ENCODE assay signal across 1 cellular context in genomic region chr16:71961066-71962039, GRCh38.
A peak's percentile ranks its signal among the peaks of the same experiment; 100 is the strongest.
TF ChIP-seq lines count a peak whose summit lies in the region.

No MANE protein-coding gene starts in this region.

TF ChIP-seq in HepG2, 621 proteins besides CTCF, POLR2A, EP300 and RAD21 (continued from another document and continues in another):
- TF ChIP-seq PCBP1 (IDR thresholded peaks at IDR 0.05; ENCODE audit: borderline replicate concordance, low read depth, low read length) (no peak), FOSL1 (CRISPR knock-in tag; IDR thresholded peaks at IDR 0.05; ENCODE audit: borderline replicate concordance) (no peak), HOXA5 (CRISPR knock-in tag; IDR thresholded peaks at IDR 0.05) (peak; percentile 45; the same call in 1 of the 2 replicates), POLR2AphosphoS5 (IDR thresholded peaks at IDR 0.05; ENCODE audit: low read depth, low read length) (no peak), ZNF383 (CRISPR knock-in tag; IDR thresholded peaks at IDR 0.05; ENCODE audit: borderline replicate concordance) (no peak), HNF4G (IDR thresholded peaks at IDR 0.05; ENCODE audit: borderline replicate concordance, low read depth, low read length) (no peak), HNF4G (CRISPR knock-in tag; IDR thresholded peaks at IDR 0.05; ENCODE audit: borderline replicate concordance, low read depth) (peak; percentile 36; the same call in 1 of the 2 replicates), JUNB (CRISPR knock-in tag; IDR thresholded peaks at IDR 0.05; ENCODE audit: borderline replicate concordance) (no peak), MYC (CRISPR knock-in tag; IDR thresholded peaks at IDR 0.05; ENCODE audit: borderline replicate concordance) (no peak), FOSL2 (CRISPR knock-in tag; IDR thresholded peaks at IDR 0.05) (peak; percentile 55; the same call in 1 of the 2 replicates), ZNF430 (CRISPR knock-in tag; IDR thresholded peaks at IDR 0.05) (0 out of 2 replicates have a peak, but pooled peaks have one; percentile 41), SOX5 (CRISPR knock-in tag; IDR thresholded peaks at IDR 0.05; ENCODE audit: borderline replicate concordance) (peak; percentile 41), ZNF460 (CRISPR knock-in tag; IDR thresholded peaks at IDR 0.05; ENCODE audit: borderline replicate concordance) (no peak), ZSCAN25 (CRISPR knock-in tag; IDR thresholded peaks at IDR 0.05) (no peak), JUND (CRISPR knock-in tag; IDR thresholded peaks at IDR 0.05) (no peak), ZNF180 (CRISPR knock-in tag; IDR thresholded peaks at IDR 0.05; ENCODE audit: borderline replicate concordance, low read depth) (no peak), ZFP41 (CRISPR knock-in tag; IDR thresholded peaks at IDR 0.05; ENCODE audit: borderline replicate concordance) (no peak), ZNF614 (CRISPR knock-in tag; IDR thresholded peaks at IDR 0.05; ENCODE audit: borderline replicate concordance) (peak; percentile 40; the same call in 1 of the 2 replicates), SMC3 (IDR thresholded peaks at IDR 0.05; ENCODE audit: low read length) (peak; percentile 84; the same call in 1 of the 2 replicates), XRCC5 (optimal IDR thresholded peaks at IDR 0.05; ENCODE audit: low read length) (peak; percentile 93), ZNF629 (CRISPR knock-in tag; conservative IDR thresholded peaks at IDR 0.05) (0 out of 2 replicates have a peak, but pooled peaks have one; percentile 15), SNRNP70 (IDR thresholded peaks at IDR 0.05; ENCODE audit: low read depth, low read length) (no peak), SIX4 (CRISPR knock-in tag; IDR thresholded peaks at IDR 0.05) (no peak), TFAP4 (IDR thresholded peaks at IDR 0.05; ENCODE audit: borderline replicate concordance, low read depth) (no peak), ZNF841 (CRISPR knock-in tag; IDR thresholded peaks at IDR 0.05; ENCODE audit: borderline replicate concordance) (no peak), ATF6 (CRISPR knock-in tag; conservative IDR thresholded peaks at IDR 0.05) (0 out of 2 replicates have a peak, but pooled peaks have one; percentile 51), ZSCAN31 (CRISPR knock-in tag; IDR thresholded peaks at IDR 0.05; ENCODE audit: low read depth) (no peak), ARID4A (CRISPR knock-in tag; IDR thresholded peaks at IDR 0.05; ENCODE audit: borderline replicate concordance) (peak; percentile 24; the same call in 1 of the 2 replicates), ZNF567 (CRISPR knock-in tag; IDR thresholded peaks at IDR 0.05; ENCODE audit: borderline replicate concordance) (no peak), ZNF136 (CRISPR knock-in tag; IDR thresholded peaks at IDR 0.05; ENCODE audit: low read depth) (no peak), HNRNPLL (IDR thresholded peaks at IDR 0.05; ENCODE audit: low read depth, low read length, poor library complexity, severe bottlenecking) (no peak), ZNF256 (CRISPR knock-in tag; conservative IDR thresholded peaks at IDR 0.05) (no peak), ZNF280D (CRISPR knock-in tag; IDR thresholded peaks at IDR 0.05) (no peak), HOXA3 (CRISPR knock-in tag; IDR thresholded peaks at IDR 0.05) (peak; percentile 33; the same call in 1 of the 2 replicates), TAF15 (IDR thresholded peaks at IDR 0.05; ENCODE audit: low read depth, low read length, poor library complexity, severe bottlenecking) (no peak), THAP11 (CRISPR knock-in tag; IDR thresholded peaks at IDR 0.05) (peak; percentile 47), GMEB1 (CRISPR knock-in tag; IDR thresholded peaks at IDR 0.05; ENCODE audit: borderline replicate concordance) (peak; percentile 20; the same call in 1 of the 2 replicates), CEBPB (IDR thresholded peaks at IDR 0.05; ENCODE audit: borderline replicate concordance, low read depth, low read length) (no peak), ZSCAN21 (CRISPR knock-in tag; IDR thresholded peaks at IDR 0.05; ENCODE audit: borderline replicate concordance) (no peak), ZFP36L1 (CRISPR knock-in tag; IDR thresholded peaks at IDR 0.05) (peak; percentile 38; the same call in 1 of the 2 replicates), ZNF672 (CRISPR knock-in tag; IDR thresholded peaks at IDR 0.05) (no peak), NFYB (CRISPR knock-in tag; IDR thresholded peaks at IDR 0.05) (0 out of 2 replicates have a peak, but pooled peaks have one; percentile 14), ZBTB21 (CRISPR knock-in tag; IDR thresholded peaks at IDR 0.05) (no peak), MED1 (CRISPR knock-in tag; IDR thresholded peaks at IDR 0.05) (0 out of 2 replicates have a peak, but pooled peaks have one; percentile 31), ZNF24 (IDR thresholded peaks at IDR 0.05) (peak; percentile 62; the same call in 1 of the 2 replicates), TOPORS (CRISPR knock-in tag; IDR thresholded peaks at IDR 0.05) (peak; percentile 62; the same call in 1 of the 2 replicates), TP53 (CRISPR knock-in tag; conservative IDR thresholded peaks at IDR 0.05) (no peak), NR2F6 (IDR thresholded peaks at IDR 0.05) (no peak), NR2F6 (CRISPR knock-in tag; IDR thresholded peaks at IDR 0.05) (no peak), TGIF2 (CRISPR knock-in tag; IDR thresholded peaks at IDR 0.05) (0 out of 2 replicates have a peak, but pooled peaks have one; percentile 27), PBX2 (CRISPR knock-in tag; IDR thresholded peaks at IDR 0.05) (no peak), TAF1 (CRISPR knock-in tag; IDR thresholded peaks at IDR 0.05) (no peak), GPN1 (CRISPR knock-in tag; IDR thresholded peaks at IDR 0.05; ENCODE audit: borderline replicate concordance) (no peak), GLI4 (CRISPR knock-in tag; IDR thresholded peaks at IDR 0.05; ENCODE audit: borderline replicate concordance) (no peak), EHMT2 (IDR thresholded peaks at IDR 0.05; ENCODE audit: borderline replicate concordance, low read depth, low read length) (no peak), HDAC1 (CRISPR knock-in tag; IDR thresholded peaks at IDR 0.05) (no peak), RBAK (CRISPR knock-in tag; IDR thresholded peaks at IDR 0.05) (no peak), MLXIP (CRISPR knock-in tag; IDR thresholded peaks at IDR 0.05; ENCODE audit: borderline replicate concordance) (no peak), ERF (CRISPR knock-in tag; IDR thresholded peaks at IDR 0.05) (peak; percentile 61)
